ENCODE assay signal across 17 cellular contexts in genomic region chr18:40851014-40851429, GRCh38.
A peak's percentile ranks its signal among the peaks of the same experiment; 100 is the strongest.
DNase-seq lines count a peak whose midpoint lies in the region; ATAC-seq and TF ChIP-seq lines count a peak whose summit lies in the region.
"Had no signal": no experiment of that assay in that cellular context is flagged by ENCODE, and none has a peak within 500 bp of the region (broad histone marks: within the 10 kb centered on the region; RNA-seq: fewer than 3 reads in every experiment).

No MANE protein-coding gene starts in this region.

- H3K9me3 ChIP-seq in testis: no peaks in the 10 kb centered on the region
- H3K9me3 ChIP-seq: ascending aorta, Peyer's patch had no signal

- TF ChIP-seq CTCF in LNCaP clone FGC (IDR thresholded peaks at IDR 0.05; ENCODE audit: control insufficient read depth, extremely low read depth, insufficient read depth): no peak
- TF ChIP-seq CTCF in fibroblast of pulmonary artery (IDR thresholded peaks at IDR 0.05; ENCODE audit: low read length, missing control alignments): no peak
- TF ChIP-seq CTCF in testis (IDR thresholded peaks at IDR 0.05): no peak

- H3K9me3 Mint-ChIP-seq in activated T-cell treated with anti-CD3 and anti-CD28 coated beads, Interleukin-2, amount 50 U/mL, for 4 hours: peaks cover 20% of the 10 kb centered on the region
- H3K9me3 Mint-ChIP-seq: nephron progenitor cell had no signal

- H3K27ac ChIP-seq in testis: no peak overlapping the region
- H3K27ac ChIP-seq: ascending aorta, Peyer's patch had no signal

- H3K4me3 Mint-ChIP-seq in activated T-cell treated with anti-CD3 and anti-CD28 coated beads, Interleukin-2, amount 50 U/mL, for 4 hours: no peak overlapping the region
- H3K4me3 Mint-ChIP-seq: activated CD4-positive, alpha-beta T cell treated with anti-CD3 and anti-CD28 coated beads, Interleukin-2, amount 10 ng/mL, durations not matched to agents 24 days and 14 days; activated T-helper 1 cell treated with anti-CD3 and anti-CD28 coated beads, Interleukin-12 subunit alpha, Interleukin-12 subunit beta, Interleukin-2, Interleukin-4 antibody, amounts not matched to agents 30 ng/mL and 10 ng/mL and 1 ng/mL, durations not matched to agents 14 hours and 24 hours and 36 hours; CD14-positive monocyte; nephron progenitor cell had no signal

- no peaks in the 10 kb centered on the region for H3K36me3 ChIP-seq in testis (ENCODE audit: low read depth, missing control alignments)
- H3K36me3 ChIP-seq: ascending aorta, Peyer's patch had no signal

- H3K4me1 Mint-ChIP-seq in activated T-cell treated with anti-CD3 and anti-CD28 coated beads, Interleukin-2, amount 50 U/mL, for 4 hours (ENCODE audit: low read depth): no peaks in the 10 kb centered on the region
- H3K4me1 Mint-ChIP-seq: activated CD4-positive, alpha-beta T cell treated with anti-CD3 and anti-CD28 coated beads, Interleukin-2, amount 10 ng/mL, durations not matched to agents 24 days and 14 days; CD14-positive monocyte had no signal

- DNase-seq in LNCaP clone FGC (ENCODE audit: low read depth) (peak; percentile 19), RPMI7951 (ENCODE audit: low read depth) (peak; percentile 33), fibroblast of pulmonary artery (ENCODE audit: low read depth) (peak; percentile 64), sciatic nerve (ENCODE audit: low spot score) (peak; percentile 58), NCI-H2196 (lab: John Stamatoyannopoulos, UW; ENCODE audit: unreplicated experiment) (no peak), ACHN (no peak), testis (no peak)
- DNase-seq in activated T-cell treated with anti-CD3 and anti-CD28 coated beads, Interleukin-2, amount 50 U/mL, for 4 hours: no peak
- DNase-seq: activated CD4-positive, alpha-beta T cell treated with anti-CD3 and anti-CD28 coated beads, Interleukin-2, amount 10 ng/mL, durations not matched to agents 24 days and 14 days; effector CD4-positive, alpha-beta T cell; Karpas-422; left cardiac atrium; nephron progenitor cell; Peyer's patch had no signal

- no peak for TF ChIP-seq POLR2A in testis (IDR thresholded peaks at IDR 0.05)

- H3K27me3 Mint-ChIP-seq in activated T-cell treated with anti-CD3 and anti-CD28 coated beads, Interleukin-2, amount 50 U/mL, for 4 hours (ENCODE audit: low read depth): no peaks in the 10 kb centered on the region
- H3K27me3 Mint-ChIP-seq: activated CD4-positive, alpha-beta T cell treated with anti-CD3 and anti-CD28 coated beads, Interleukin-2, amount 10 ng/mL, durations not matched to agents 24 days and 14 days had no signal

- in situ Hi-C loops in ACHN (cut with HindIII; ENCODE audit: low pct_ligation_motif_present, low pct_unique_long_range_greater_than_20kb, low sequenced_read_pairs): no loop called here

- ATAC-seq in sciatic nerve: no peak
- no peak for ATAC-seq in activated T-cell treated with anti-CD3 and anti-CD28 coated beads, Interleukin-2, amount 50 U/mL, for 4 hours

- no peaks in the 10 kb centered on the region for H3K4me1 ChIP-seq in testis
- H3K4me1 ChIP-seq: ascending aorta, Peyer's patch had no signal

- no peaks in the 10 kb centered on the region for H3K27me3 ChIP-seq in testis
- H3K27me3 ChIP-seq: ascending aorta, Peyer's patch had no signal

- no peak overlapping the region for H3K4me3 ChIP-seq in LNCaP clone FGC (ENCODE audit: low read depth, low read length)
- H3K4me3 ChIP-seq in fibroblast of pulmonary artery (replicated peaks; ENCODE audit: low read depth, low read length): no peak overlapping the region
- no peak overlapping the region for H3K4me3 ChIP-seq in testis
- H3K4me3 ChIP-seq: ascending aorta, Peyer's patch had no signal

- H3K36me3 Mint-ChIP-seq in activated T-cell treated with anti-CD3 and anti-CD28 coated beads, Interleukin-2, amount 50 U/mL, for 4 hours (ENCODE audit: insufficient read depth): no peaks in the 10 kb centered on the region
- H3K36me3 Mint-ChIP-seq: CD14-positive monocyte had no signal

- WGBS in testis, 2 donors: 37 to 47% methylated on average over 3 of the region's 3 CpGs

- intact Hi-C loops in sciatic nerve (cut with DNase I) (no loop called here), testis (cut with DNase I; ENCODE audit: low total_unique reads) (no loop called here)

Comparison
In these comparisons a context has a peak if more than half of its experiments do, and no peak if none do; other contexts are left out.
1. DNase-seq: peak in LNCaP clone FGC (single experiment), RPMI7951 (single experiment), fibroblast of pulmonary artery (single experiment) and sciatic nerve (single experiment); none in activated T-cell treated with anti-CD3 and anti-CD28 coated beads, Interleukin-2, amount 50 U/mL, for 4 hours (single experiment), NCI-H2196 (single experiment), ACHN (single experiment) and testis (single experiment).